2 cellular contexts compared by ENCODE assay signal in the genomic region with DNA sequence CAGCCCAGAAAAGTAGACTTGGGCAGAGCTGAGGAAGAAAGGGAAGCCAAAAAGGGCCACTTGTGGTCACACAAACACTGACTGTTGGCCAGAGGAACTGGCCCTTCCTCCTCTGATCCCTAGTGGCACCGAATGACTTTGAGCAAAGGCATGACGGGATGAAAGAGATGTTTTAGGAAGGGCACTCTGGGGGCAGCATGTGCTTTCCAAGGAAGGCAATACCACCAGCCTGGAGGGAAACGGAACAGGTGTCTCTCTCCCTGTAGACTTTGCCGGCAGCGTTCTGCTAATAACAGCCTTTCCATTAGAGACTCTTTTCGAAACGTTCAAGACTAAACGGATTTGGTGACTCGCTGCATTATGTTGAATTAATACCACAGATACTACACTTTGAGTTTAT.
TF ChIP-seq lines count a peak whose summit lies in the region.

No MANE protein-coding gene starts in this region.

TF ChIP-seq in GM23338, 12 proteins besides CTCF, POLR2A, EP300 and RAD21 (continued from another document and continues in another):
- TF ChIP-seq, protein P1, sequence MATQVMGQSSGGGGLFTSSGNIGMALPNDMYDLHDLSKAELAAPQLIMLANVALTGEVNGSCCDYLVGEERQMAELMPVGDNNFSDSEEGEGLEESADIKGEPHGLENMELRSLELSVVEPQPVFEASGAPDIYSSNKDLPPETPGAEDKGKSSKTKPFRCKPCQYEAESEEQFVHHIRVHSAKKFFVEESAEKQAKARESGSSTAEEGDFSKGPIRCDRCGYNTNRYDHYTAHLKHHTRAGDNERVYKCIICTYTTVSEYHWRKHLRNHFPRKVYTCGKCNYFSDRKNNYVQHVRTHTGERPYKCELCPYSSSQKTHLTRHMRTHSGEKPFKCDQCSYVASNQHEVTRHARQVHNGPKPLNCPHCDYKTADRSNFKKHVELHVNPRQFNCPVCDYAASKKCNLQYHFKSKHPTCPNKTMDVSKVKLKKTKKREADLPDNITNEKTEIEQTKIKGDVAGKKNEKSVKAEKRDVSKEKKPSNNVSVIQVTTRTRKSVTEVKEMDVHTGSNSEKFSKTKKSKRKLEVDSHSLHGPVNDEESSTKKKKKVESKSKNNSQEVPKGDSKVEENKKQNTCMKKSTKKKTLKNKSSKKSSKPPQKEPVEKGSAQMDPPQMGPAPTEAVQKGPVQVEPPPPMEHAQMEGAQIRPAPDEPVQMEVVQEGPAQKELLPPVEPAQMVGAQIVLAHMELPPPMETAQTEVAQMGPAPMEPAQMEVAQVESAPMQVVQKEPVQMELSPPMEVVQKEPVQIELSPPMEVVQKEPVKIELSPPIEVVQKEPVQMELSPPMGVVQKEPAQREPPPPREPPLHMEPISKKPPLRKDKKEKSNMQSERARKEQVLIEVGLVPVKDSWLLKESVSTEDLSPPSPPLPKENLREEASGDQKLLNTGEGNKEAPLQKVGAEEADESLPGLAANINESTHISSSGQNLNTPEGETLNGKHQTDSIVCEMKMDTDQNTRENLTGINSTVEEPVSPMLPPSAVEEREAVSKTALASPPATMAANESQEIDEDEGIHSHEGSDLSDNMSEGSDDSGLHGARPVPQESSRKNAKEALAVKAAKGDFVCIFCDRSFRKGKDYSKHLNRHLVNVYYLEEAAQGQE (IDR thresholded peaks at IDR 0.05; ENCODE audit: unreplicated experiment) = no peak
- TF ChIP-seq EZH2 (IDR thresholded peaks at IDR 0.05; ENCODE audit: low read depth, unreplicated experiment) = no peak
- TF ChIP-seq STAT1 (IDR thresholded peaks at IDR 0.05; ENCODE audit: unreplicated experiment) = no peak
- TF ChIP-seq NANOG (IDR thresholded peaks at IDR 0.05; ENCODE audit: borderline replicate concordance) = no peak
- TF ChIP-seq JUNB (IDR thresholded peaks at IDR 0.05; ENCODE audit: unreplicated experiment) = no peak
- TF ChIP-seq CREB1 (CRISPR knock-in tag; IDR thresholded peaks at IDR 0.05; ENCODE audit: low read depth) = no peak
- TF ChIP-seq ZNF114 (CRISPR knock-in tag; IDR thresholded peaks at IDR 0.05) = no peak
- TF ChIP-seq EZH2phosphoT487 (IDR thresholded peaks at IDR 0.05; ENCODE audit: unreplicated experiment) = no peak
- TF ChIP-seq ZNF331 (CRISPR knock-in tag; IDR thresholded peaks at IDR 0.05; ENCODE audit: low read depth) = no peak
- TF ChIP-seq, protein P2, sequence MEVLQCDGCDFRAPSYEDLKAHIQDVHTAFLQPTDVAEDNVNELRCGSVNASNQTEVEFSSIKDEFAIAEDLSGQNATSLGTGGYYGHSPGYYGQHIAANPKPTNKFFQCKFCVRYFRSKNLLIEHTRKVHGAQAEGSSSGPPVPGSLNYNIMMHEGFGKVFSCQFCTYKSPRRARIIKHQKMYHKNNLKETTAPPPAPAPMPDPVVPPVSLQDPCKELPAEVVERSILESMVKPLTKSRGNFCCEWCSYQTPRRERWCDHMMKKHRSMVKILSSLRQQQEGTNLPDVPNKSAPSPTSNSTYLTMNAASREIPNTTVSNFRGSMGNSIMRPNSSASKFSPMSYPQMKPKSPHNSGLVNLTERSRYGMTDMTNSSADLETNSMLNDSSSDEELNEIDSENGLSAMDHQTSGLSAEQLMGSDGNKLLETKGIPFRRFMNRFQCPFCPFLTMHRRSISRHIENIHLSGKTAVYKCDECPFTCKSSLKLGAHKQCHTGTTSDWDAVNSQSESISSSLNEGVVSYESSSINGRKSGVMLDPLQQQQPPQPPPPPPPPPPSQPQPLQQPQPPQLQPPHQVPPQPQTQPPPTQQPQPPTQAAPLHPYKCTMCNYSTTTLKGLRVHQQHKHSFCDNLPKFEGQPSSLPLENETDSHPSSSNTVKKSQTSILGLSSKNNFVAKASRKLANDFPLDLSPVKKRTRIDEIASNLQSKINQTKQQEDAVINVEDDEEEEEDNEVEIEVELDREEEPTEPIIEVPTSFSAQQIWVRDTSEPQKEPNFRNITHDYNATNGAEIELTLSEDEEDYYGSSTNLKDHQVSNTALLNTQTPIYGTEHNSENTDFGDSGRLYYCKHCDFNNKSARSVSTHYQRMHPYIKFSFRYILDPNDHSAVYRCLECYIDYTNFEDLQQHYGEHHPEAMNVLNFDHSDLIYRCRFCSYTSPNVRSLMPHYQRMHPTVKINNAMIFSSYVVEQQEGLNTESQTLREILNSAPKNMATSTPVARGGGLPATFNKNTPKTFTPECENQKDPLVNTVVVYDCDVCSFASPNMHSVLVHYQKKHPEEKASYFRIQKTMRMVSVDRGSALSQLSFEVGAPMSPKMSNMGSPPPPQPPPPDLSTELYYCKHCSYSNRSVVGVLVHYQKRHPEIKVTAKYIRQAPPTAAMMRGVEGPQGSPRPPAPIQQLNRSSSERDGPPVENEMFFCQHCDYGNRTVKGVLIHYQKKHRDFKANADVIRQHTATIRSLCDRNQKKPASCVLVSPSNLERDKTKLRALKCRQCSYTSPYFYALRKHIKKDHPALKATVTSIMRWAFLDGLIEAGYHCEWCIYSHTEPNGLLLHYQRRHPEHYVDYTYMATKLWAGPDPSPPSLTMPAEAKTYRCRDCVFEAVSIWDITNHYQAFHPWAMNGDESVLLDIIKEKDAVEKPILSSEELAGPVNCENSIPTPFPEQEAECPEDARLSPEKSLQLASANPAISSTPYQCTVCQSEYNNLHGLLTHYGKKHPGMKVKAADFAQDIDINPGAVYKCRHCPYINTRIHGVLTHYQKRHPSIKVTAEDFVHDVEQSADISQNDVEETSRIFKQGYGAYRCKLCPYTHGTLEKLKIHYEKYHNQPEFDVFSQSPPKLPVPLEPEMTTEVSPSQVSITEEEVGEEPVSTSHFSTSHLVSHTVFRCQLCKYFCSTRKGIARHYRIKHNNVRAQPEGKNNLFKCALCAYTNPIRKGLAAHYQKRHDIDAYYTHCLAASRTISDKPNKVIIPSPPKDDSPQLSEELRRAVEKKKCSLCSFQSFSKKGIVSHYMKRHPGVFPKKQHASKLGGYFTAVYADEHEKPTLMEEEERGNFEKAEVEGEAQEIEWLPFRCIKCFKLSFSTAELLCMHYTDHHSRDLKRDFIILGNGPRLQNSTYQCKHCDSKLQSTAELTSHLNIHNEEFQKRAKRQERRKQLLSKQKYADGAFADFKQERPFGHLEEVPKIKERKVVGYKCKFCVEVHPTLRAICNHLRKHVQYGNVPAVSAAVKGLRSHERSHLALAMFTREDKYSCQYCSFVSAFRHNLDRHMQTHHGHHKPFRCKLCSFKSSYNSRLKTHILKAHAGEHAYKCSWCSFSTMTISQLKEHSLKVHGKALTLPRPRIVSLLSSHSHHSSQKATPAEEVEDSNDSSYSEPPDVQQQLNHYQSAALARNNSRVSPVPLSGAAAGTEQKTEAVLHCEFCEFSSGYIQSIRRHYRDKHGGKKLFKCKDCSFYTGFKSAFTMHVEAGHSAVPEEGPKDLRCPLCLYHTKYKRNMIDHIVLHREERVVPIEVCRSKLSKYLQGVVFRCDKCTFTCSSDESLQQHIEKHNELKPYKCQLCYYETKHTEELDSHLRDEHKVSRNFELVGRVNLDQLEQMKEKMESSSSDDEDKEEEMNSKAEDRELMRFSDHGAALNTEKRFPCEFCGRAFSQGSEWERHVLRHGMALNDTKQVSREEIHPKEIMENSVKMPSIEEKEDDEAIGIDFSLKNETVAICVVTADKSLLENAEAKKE (CRISPR knock-in tag; IDR thresholded peaks at IDR 0.05) = no peak

TF ChIP-seq in SK-N-SH, 30 proteins besides CTCF, POLR2A, EP300 and RAD21 (continued from another document):
- TF ChIP-seq, protein P3, sequence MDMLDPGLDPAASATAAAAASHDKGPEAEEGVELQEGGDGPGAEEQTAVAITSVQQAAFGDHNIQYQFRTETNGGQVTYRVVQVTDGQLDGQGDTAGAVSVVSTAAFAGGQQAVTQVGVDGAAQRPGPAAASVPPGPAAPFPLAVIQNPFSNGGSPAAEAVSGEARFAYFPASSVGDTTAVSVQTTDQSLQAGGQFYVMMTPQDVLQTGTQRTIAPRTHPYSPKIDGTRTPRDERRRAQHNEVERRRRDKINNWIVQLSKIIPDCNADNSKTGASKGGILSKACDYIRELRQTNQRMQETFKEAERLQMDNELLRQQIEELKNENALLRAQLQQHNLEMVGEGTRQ (IDR thresholded peaks at IDR 0.05; ENCODE audit: borderline replicate concordance, low read depth, low read length) = no peak
- TF ChIP-seq FOSL2 (IDR thresholded peaks at IDR 0.05; ENCODE audit: borderline replicate concordance, low read depth) = no peak
- TF ChIP-seq TAF1 (IDR thresholded peaks at IDR 0.05; ENCODE audit: borderline replicate concordance, low read depth, low read length) = no peak
- TF ChIP-seq MEF2A (IDR thresholded peaks at IDR 0.05; ENCODE audit: borderline replicate concordance, low read depth) = no peak
